25 cellular contexts compared by ENCODE assay signal in genomic region chr5:165410476-165410875, GRCh38.
"Had no signal": no experiment of that assay in that cellular context is flagged by ENCODE, and none has a peak within 500 bp of the region (broad histone marks: within the 10 kb centered on the region; RNA-seq: fewer than 3 reads in every experiment).

No MANE protein-coding gene starts in this region.

- H3K27ac Mint-ChIP-seq: activated CD4-positive, alpha-beta memory T cell treated with anti-CD3 and anti-CD28 coated beads, Interleukin-2, amount 10 ng/mL, durations not matched to agents 7 days and 5 days; activated CD4-positive, alpha-beta T cell treated with anti-CD3 and anti-CD28 coated beads for 36 hours; activated naive CD4-positive, alpha-beta T cell treated with anti-CD3 and anti-CD28 coated beads, Interleukin-2, amount 10 ng/mL, durations not matched to agents 7 days and 5 days; activated naive CD8-positive, alpha-beta T cell treated with anti-CD3 and anti-CD28 coated beads, Interleukin-2, amount 10 ng/mL, durations not matched to agents 7 days and 5 days; activated T-cell treated with anti-CD3 and anti-CD28 coated beads, Interleukin-2, amount 50 U/mL, for 72 hours; activated T-helper 2 cell treated with anti-CD3 and anti-CD28 coated beads, Interferon-gamma antibody, Interleukin-2, Interleukin-4, amounts not matched to agents 10 μg/mL and 5 μg/mL and 100 μg/mL, durations not matched to agents 14 hours and 24 hours and 36 hours; IgD-negative memory B cell had no signal

- H3K27me3 Mint-ChIP-seq: activated CD4-positive, alpha-beta memory T cell treated with anti-CD3 and anti-CD28 coated beads, Interleukin-2, amount 10 ng/mL, durations not matched to agents 7 days and 5 days; activated CD4-positive, alpha-beta T cell treated with anti-CD3 and anti-CD28 coated beads for 36 hours; activated naive CD4-positive, alpha-beta T cell treated with anti-CD3 and anti-CD28 coated beads, Interleukin-2, amount 10 ng/mL, durations not matched to agents 7 days and 5 days; activated naive CD8-positive, alpha-beta T cell treated with anti-CD3 and anti-CD28 coated beads, Interleukin-2, amount 10 ng/mL, durations not matched to agents 7 days and 5 days; central memory CD8-positive, alpha-beta T cell; IgD-negative memory B cell had no signal

- ATAC-seq: activated CD4-positive, alpha-beta T cell treated with anti-CD3 and anti-CD28 coated beads for 36 hours; activated T-cell treated with anti-CD3 and anti-CD28 coated beads, Interleukin-2, amount 50 U/mL, for 72 hours; PC-3 had no signal

- H3K9ac ChIP-seq: SK-N-SH had no signal

- H3K27ac ChIP-seq: WERI-Rb-1 had no signal

- DNase-seq: activated CD4-positive, alpha-beta memory T cell treated with anti-CD3 and anti-CD28 coated beads, Interleukin-2, amount 10 ng/mL, durations not matched to agents 7 days and 5 days; activated CD4-positive, alpha-beta T cell treated with anti-CD3 and anti-CD28 coated beads for 36 hours; activated CD4-positive, alpha-beta T cell treated with anti-CD3 and anti-CD28 coated beads, Interleukin-2, amount 50 U/mL, for 1 hour; activated gamma-delta T cell treated with Interleukin-2 at 50 U/mL for 16 hours; activated naive CD4-positive, alpha-beta T cell treated with anti-CD3 and anti-CD28 coated beads, Interleukin-2, amount 10 ng/mL, durations not matched to agents 7 days and 5 days; activated naive CD8-positive, alpha-beta T cell treated with anti-CD3 and anti-CD28 coated beads, Interleukin-2, amount 10 ng/mL, durations not matched to agents 7 days and 5 days; activated T-cell treated with anti-CD3 and anti-CD28 coated beads for 4 hours; activated T-cell treated with anti-CD3 and anti-CD28 coated beads, Interleukin-2, amount 50 U/mL, for 72 hours; aorta; KG1; NCI-H1092; NCI-H1417; NCI-H1930; NCI-H2171 treated with DMSO at 0.1 percent for 48 hours; NCI-H226; NCI-H526; NCI-H774; PC-3; SHP77 treated with DMSO at 0.1 percent for 48 hours; SK-N-SH; T-helper 1 cell; WERI-Rb-1 had no signal

- H3K36me3 ChIP-seq: WERI-Rb-1 had no signal

- H3K9me3 ChIP-seq: SK-N-SH had no signal

- H3K4me1 Mint-ChIP-seq: activated CD4-positive, alpha-beta memory T cell treated with anti-CD3 and anti-CD28 coated beads, Interleukin-2, amount 10 ng/mL, durations not matched to agents 7 days and 5 days; activated CD4-positive, alpha-beta T cell treated with anti-CD3 and anti-CD28 coated beads for 36 hours; activated naive CD4-positive, alpha-beta T cell treated with anti-CD3 and anti-CD28 coated beads, Interleukin-2, amount 10 ng/mL, durations not matched to agents 7 days and 5 days; activated naive CD8-positive, alpha-beta T cell treated with anti-CD3 and anti-CD28 coated beads, Interleukin-2, amount 10 ng/mL, durations not matched to agents 7 days and 5 days; central memory CD8-positive, alpha-beta T cell; IgD-negative memory B cell had no signal

- H3K4me3 Mint-ChIP-seq: activated CD4-positive, alpha-beta memory T cell treated with anti-CD3 and anti-CD28 coated beads, Interleukin-2, amount 10 ng/mL, durations not matched to agents 7 days and 5 days; activated CD4-positive, alpha-beta T cell treated with anti-CD3 and anti-CD28 coated beads for 36 hours; activated naive CD4-positive, alpha-beta T cell treated with anti-CD3 and anti-CD28 coated beads, Interleukin-2, amount 10 ng/mL, durations not matched to agents 7 days and 5 days; activated naive CD8-positive, alpha-beta T cell treated with anti-CD3 and anti-CD28 coated beads, Interleukin-2, amount 10 ng/mL, durations not matched to agents 7 days and 5 days; activated T-cell treated with anti-CD3 and anti-CD28 coated beads, Interleukin-2, amount 50 U/mL, for 72 hours; central memory CD8-positive, alpha-beta T cell; IgD-negative memory B cell had no signal
